ENCODE assay signal across 1 cellular context in genomic region chr3:5438011-5438355, GRCh38.
TF ChIP-seq lines count a peak whose summit lies in the region.

No MANE protein-coding gene starts in this region.

TF ChIP-seq in K562, 482 proteins besides CTCF, POLR2A, EP300 and RAD21 (continued from another document and continues in another):
- TF ChIP-seq FOSL1 (tag; conservative IDR thresholded peaks at IDR 0.05) (peak; percentile 8; the same call in 1 of the 2 replicates), ZSCAN29 (IDR thresholded peaks at IDR 0.05) (no peak), ETS1 (conservative IDR thresholded peaks at IDR 0.05; ENCODE audit: control insufficient read depth, low read depth, low read length) (no peak), TAF1 (IDR thresholded peaks at IDR 0.05; ENCODE audit: control insufficient read depth, extremely low read depth, insufficient read depth, low read length, severe bottlenecking) (no peak), SNAPC5 (CRISPR knock-in tag; IDR thresholded peaks at IDR 0.05) (no peak), SMARCC2 (IDR thresholded peaks at IDR 0.05; ENCODE audit: low read depth) (peak; percentile 13; the same call in 1 of the 2 replicates), ZNF507 (tag; conservative IDR thresholded peaks at IDR 0.05) (no peak), BRD9 (IDR thresholded peaks at IDR 0.05; ENCODE audit: low read depth, partially characterized antibody) (peak; percentile 66), ATF4 (CRISPR knock-in tag; IDR thresholded peaks at IDR 0.05) (no peak), PCBP2 (IDR thresholded peaks at IDR 0.05; ENCODE audit: low read depth, low read length, poor library complexity, severe bottlenecking) (no peak), SRSF1 (IDR thresholded peaks at IDR 0.05; ENCODE audit: low read depth, low read length) (no peak), MAZ (CRISPR knock-in tag; conservative IDR thresholded peaks at IDR 0.05 in 1 of 2, IDR thresholded peaks at IDR 0.05 in 1 of 2) (0 out of 4 replicates have a peak, but pooled peaks of 1 of the 2 experiments have one; percentile 35), CBFA2T3 (IDR thresholded peaks at IDR 0.05) (peak; percentile 25; the same call in 1 of the 2 replicates), ETV5 (CRISPR knock-in tag; IDR thresholded peaks at IDR 0.05; ENCODE audit: low read depth) (no peak), SRSF3 (IDR thresholded peaks at IDR 0.05; ENCODE audit: insufficient read depth, low read length) (no peak), ARID1B (IDR thresholded peaks at IDR 0.05) (peak; percentile 34), ZNF224 (CRISPR knock-in tag; IDR thresholded peaks at IDR 0.05) (no peak), ATF2 (CRISPR knock-in tag; IDR thresholded peaks at IDR 0.05) (no peak), MITF (IDR thresholded peaks at IDR 0.05) (no peak), CAMTA2 (CRISPR knock-in tag; conservative IDR thresholded peaks at IDR 0.05) (no peak), ZBTB40 (IDR thresholded peaks at IDR 0.05) (peak; percentile 33; the same call in 1 of the 2 replicates), ZBTB40 (CRISPR knock-in tag; IDR thresholded peaks at IDR 0.05) (no peak), ELK3 (CRISPR knock-in tag; IDR thresholded peaks at IDR 0.05) (no peak), BCLAF1 (IDR thresholded peaks at IDR 0.05; ENCODE audit: borderline replicate concordance in 1 of 2, control insufficient read depth in 1 of 2, low read depth in 2 of 2, low read length in 1 of 2) (no peak), TCF7L2 (IDR thresholded peaks at IDR 0.05; ENCODE audit: low read depth, low read length) (no peak), XRCC3 (IDR thresholded peaks at IDR 0.05) (no peak), NR3C1 (CRISPR knock-in tag; IDR thresholded peaks at IDR 0.05) (no peak), ADNP (tag; IDR thresholded peaks at IDR 0.05) (0 out of 2 replicates have a peak, but pooled peaks have one; percentile 15), CHAMP1 (IDR thresholded peaks at IDR 0.05) (no peak), TAL1 (IDR thresholded peaks at IDR 0.05) (0 out of 2 replicates have a peak, but pooled peaks have one; percentile 8), ARNT (IDR thresholded peaks at IDR 0.05) (no peak), CXXC5 (CRISPR knock-in tag; IDR thresholded peaks at IDR 0.05) (peak; percentile 18; the same call in 1 of the 2 replicates), KDM2B (CRISPR knock-in tag; IDR thresholded peaks at IDR 0.05) (no peak), HMBOX1 (IDR thresholded peaks at IDR 0.05) (peak; percentile 80), SMARCA4 (IDR thresholded peaks at IDR 0.05) (peak; percentile 40; the same call in 1 of the 2 replicates)
